16 cellular contexts compared by ENCODE assay signal in genomic region chr9:123028136-123028535, GRCh38. TPM values are rescaled to one million over a fixed set of nuclear protein-coding genes. Genes with fewer than 3 reads are reported as not detected.
DNase-seq lines count a peak whose midpoint lies in the region; ATAC-seq and TF ChIP-seq lines count a peak whose summit lies in the region.
"Had no signal": no experiment of that assay in that cellular context is flagged by ENCODE, and none has a peak within 500 bp of the region (broad histone marks: within the 10 kb centered on the region; RNA-seq: fewer than 3 reads in every experiment).

No MANE protein-coding gene starts in this region.

- TF ChIP-seq CTCF in LNCaP clone FGC (IDR thresholded peaks at IDR 0.05; ENCODE audit: control insufficient read depth, extremely low read depth, insufficient read depth) (no peak), VCaP (conservative IDR thresholded peaks at IDR 0.05) (no peak), nephron progenitor cell (IDR thresholded peaks at IDR 0.05) (no peak)

- peak overlapping the region; percentile 3 for H3K27ac Mint-ChIP-seq in nephron progenitor cell
- H3K27ac Mint-ChIP-seq: CD8-positive, alpha-beta T cell had no signal

- ATAC-seq in left colon (peak; percentile 58), GM19452 (IDR thresholded peaks at IDR 0.05; ENCODE audit: unreplicated experiment) (no peak)
- ATAC-seq: CD8-positive, alpha-beta T cell had no signal

- DNase-seq in LNCaP clone FGC (ENCODE audit: low read depth) (peak; percentile 27), left colon (no peak), nephron progenitor cell (no peak), hypothalamus (lab: John Stamatoyannopoulos, UW) (no peak), NCI-H2081 treated with DMSO at 0.1 percent for 48 hours (lab: John Stamatoyannopoulos, UW) (no peak)
- DNase-seq: 8988T; Calu3; CD8-positive, alpha-beta T cell; DMS79 treated with DMSO at 0.1 percent for 48 hours; GF-D8; H9 had no signal

- peaks cover 5% of the 10 kb centered on the region for H3K4me1 Mint-ChIP-seq in nephron progenitor cell

- H3K9me3 Mint-ChIP-seq in nephron progenitor cell: no peaks in the 10 kb centered on the region
- H3K9me3 Mint-ChIP-seq: CD8-positive, alpha-beta T cell; H9 had no signal

- no peak overlapping the region for H3K4me3 ChIP-seq in LNCaP clone FGC (ENCODE audit: low read depth, low read length)
- H3K4me3 ChIP-seq: BLaER1 had no signal

- intact Hi-C loops in left colon (cut with DNase I, micrococcal nuclease): no loop called here

- H3K27me3 Mint-ChIP-seq in nephron progenitor cell (ENCODE audit: low read depth, poor library complexity): no peaks in the 10 kb centered on the region

- peak overlapping the region; percentile 85 for H3K27ac ChIP-seq in VCaP
- H3K27ac ChIP-seq: BLaER1 had no signal

- H3K4me3 Mint-ChIP-seq in nephron progenitor cell: no peak overlapping the region
- H3K4me3 Mint-ChIP-seq: CD8-positive, alpha-beta T cell; H9 had no signal

- H3K36me3 Mint-ChIP-seq in nephron progenitor cell (ENCODE audit: low read depth): peaks cover 39% of the 10 kb centered on the region

RNA-seq across cellular contexts. Expression of gene GPR21, which starts 5.3 kb away (rescaled TPM):
- 1 to 10 TPM; 2.4 to 3.8 TPM for total RNA-seq in left colon
- total RNA-seq: A673, HT-29 had no signal
